In genomic region chr13:112957295-112957677, GRCh38 we compare ENCODE assay signal across 21 cellular contexts.
"Had no signal": no experiment of that assay in that cellular context is flagged by ENCODE, and none has a peak within 500 bp of the region (broad histone marks: within the 10 kb centered on the region; RNA-seq: fewer than 3 reads in every experiment).

No MANE protein-coding gene starts in this region.

- H3K36me3 ChIP-seq: esophagus squamous epithelium, right atrium auricular region, suprapubic skin had no signal

- H3K27me3 Mint-ChIP-seq: activated naive CD8-positive, alpha-beta T cell; stimulated activated naive CD8-positive, alpha-beta T cell treated with anti-CD3 and anti-CD28 coated beads, Interleukin-15, Interleukin-2, amounts not matched to agents 100 ng/mL and 50 ng/mL, for 24 hours had no signal

- H3K9me3 Mint-ChIP-seq: activated CD8-positive, alpha-beta T cell treated with anti-CD3 and anti-CD28 coated beads for 36 hours; central memory CD8-positive, alpha-beta T cell; immature natural killer cell; naive thymus-derived CD4-positive, alpha-beta T cell; stimulated activated naive CD8-positive, alpha-beta T cell treated with anti-CD3 and anti-CD28 coated beads, Interleukin-15, Interleukin-2, amounts not matched to agents 100 ng/mL and 50 ng/mL, for 24 hours; WTC11 had no signal

- H3K9me3 ChIP-seq: body of pancreas, esophagus squamous epithelium, right atrium auricular region, suprapubic skin had no signal

- ATAC-seq: activated CD8-positive, alpha-beta T cell treated with anti-CD3 and anti-CD28 coated beads for 36 hours; body of pancreas; naive thymus-derived CD4-positive, alpha-beta T cell; T-helper 17 cell had no signal

- H3K4me1 Mint-ChIP-seq: central memory CD8-positive, alpha-beta T cell; immature natural killer cell; naive thymus-derived CD4-positive, alpha-beta T cell; T-helper 17 cell had no signal

- H3K27ac ChIP-seq: body of pancreas, suprapubic skin had no signal

- H3K36me3 Mint-ChIP-seq: activated naive CD8-positive, alpha-beta T cell; immature natural killer cell; naive thymus-derived CD4-positive, alpha-beta T cell; WTC11 had no signal

- DNase-seq: activated CD4-positive, alpha-beta T cell treated with anti-CD3 and anti-CD28 coated beads for 4 hours; activated CD8-positive, alpha-beta T cell treated with anti-CD3 and anti-CD28 coated beads for 36 hours; activated gamma-delta T cell treated with Interleukin-2 at 50 U/mL for 16 hours; activated T-cell treated with anti-CD3 and anti-CD28 coated beads, Interleukin-2, amount 50 U/mL, for 48 hours; amniotic stem cell; body of pancreas; cortex of kidney; effector CD8-positive, alpha-beta T cell; esophagus squamous epithelium; immature natural killer cell; naive thymus-derived CD4-positive, alpha-beta T cell; occipital lobe; small intestine; T-helper 17 cell; trophoblast cell had no signal

- H3K4me3 ChIP-seq: body of pancreas, esophagus squamous epithelium, right atrium auricular region, suprapubic skin had no signal

- H3K4me3 Mint-ChIP-seq: activated CD8-positive, alpha-beta T cell treated with anti-CD3 and anti-CD28 coated beads for 36 hours; activated naive CD8-positive, alpha-beta T cell; central memory CD8-positive, alpha-beta T cell; immature natural killer cell; naive thymus-derived CD4-positive, alpha-beta T cell; stimulated activated naive CD8-positive, alpha-beta T cell treated with anti-CD3 and anti-CD28 coated beads, Interleukin-15, Interleukin-2, amounts not matched to agents 100 ng/mL and 50 ng/mL, for 24 hours; T-helper 17 cell; WTC11 had no signal

- H3K27ac Mint-ChIP-seq: activated CD8-positive, alpha-beta T cell treated with anti-CD3 and anti-CD28 coated beads for 36 hours; activated naive CD8-positive, alpha-beta T cell; immature natural killer cell; naive thymus-derived CD4-positive, alpha-beta T cell; stimulated activated naive CD8-positive, alpha-beta T cell treated with anti-CD3 and anti-CD28 coated beads, Interleukin-15, Interleukin-2, amounts not matched to agents 100 ng/mL and 50 ng/mL, for 24 hours; T-helper 17 cell had no signal

- H3K27me3 ChIP-seq: body of pancreas, right atrium auricular region had no signal
